ENCODE assay signal across 8 cellular contexts in the genomic region with DNA sequence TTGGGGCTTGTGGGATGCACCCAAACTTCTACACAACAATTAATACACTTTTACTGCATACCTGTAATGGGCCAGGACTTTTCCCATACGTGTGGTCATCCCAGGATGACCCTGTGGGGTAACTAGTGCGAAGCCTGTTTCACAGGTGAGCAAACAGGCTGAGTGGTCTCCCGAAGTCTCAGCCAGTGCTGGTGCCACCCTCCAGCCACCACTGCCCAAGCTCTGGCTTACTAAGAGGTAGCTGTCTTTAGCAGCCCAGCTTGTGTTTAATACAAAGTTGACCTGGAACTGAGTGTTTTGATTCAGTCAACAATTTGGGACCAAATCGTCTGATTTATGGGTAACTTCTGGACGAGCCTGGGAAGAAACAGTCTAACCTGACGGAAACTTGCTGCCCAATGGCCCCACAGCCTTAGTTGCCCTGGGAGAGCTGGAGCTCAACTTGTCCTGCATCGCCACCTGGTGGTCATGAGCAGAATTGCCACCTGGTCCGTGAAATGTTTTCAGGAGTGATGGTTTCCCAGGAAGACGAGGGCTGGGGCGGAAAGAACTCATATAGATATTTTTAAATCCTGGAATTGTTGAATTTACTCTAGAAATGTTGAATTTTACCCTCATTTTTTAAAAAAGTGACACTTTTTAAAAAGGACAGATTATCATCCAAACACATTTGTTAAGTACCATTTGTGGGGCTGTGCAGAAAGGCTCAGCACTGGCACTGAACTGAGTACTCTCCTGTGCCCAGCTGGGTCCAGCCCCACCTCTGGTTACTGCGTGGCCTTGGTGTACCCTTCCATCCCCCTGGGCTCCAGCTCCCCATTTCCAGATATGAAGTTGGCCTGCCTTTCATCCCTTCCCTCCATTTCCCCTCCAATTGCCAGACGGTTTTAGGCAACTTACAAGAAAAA.
DNase-seq lines count a peak whose midpoint lies in the region; ATAC-seq, FAIRE-seq and TF ChIP-seq lines count a peak whose summit lies in the region.

No MANE protein-coding gene starts in this region.

- H3K4me3 ChIP-seq in AG04449 (ENCODE audit: low read depth, low read length) (no peak overlapping the region), K562 (no peak overlapping the region), smooth muscle cell (no peak overlapping the region)

- H3K36me3 ChIP-seq in K562 (ENCODE audit: control insufficient read depth, insufficient read depth, low read length) (no peaks in the 10 kb centered on the region), smooth muscle cell (ENCODE audit: low read depth) (no peaks in the 10 kb centered on the region)

- peak; percentile 99 for TF ChIP-seq RAD21 in K562 (CRISPR knock-in tag; conservative IDR thresholded peaks at IDR 0.05 in 1 of 2, IDR thresholded peaks at IDR 0.05 in 1 of 2)

- peaks cover 4% of the 10 kb centered on the region for H3K9me1 ChIP-seq in K562 (ENCODE audit: control insufficient read depth, insufficient read depth, low read length)

- H3K9ac ChIP-seq in K562 (ENCODE audit: insufficient read depth in 1 of 2, low read depth in 2 of 2, low read length in 2 of 2) (peak overlapping the region in 1 of 2 experiments; percentile 41; a peak in 1 of 4 replicates), smooth muscle cell (ENCODE audit: low read depth) (peak overlapping the region; percentile 90)

- in situ Hi-C loops in K562 (cut with MboI): loop anchor here (10.0 kb wide), 1 partner anchor 467 kb away; no protein-coding TSS in a partner anchor

- 0 out of 2 replicates have a peak overlapping the region, but pooled peaks have one; percentile 5 for H3K4me2 ChIP-seq in K562 (ENCODE audit: insufficient read depth, low read length)
- H3K4me2 ChIP-seq in smooth muscle cell: peak overlapping the region; percentile 79

- TF ChIP-seq EP300 in K562 (IDR thresholded peaks at IDR 0.05; ENCODE audit: low read length): no peak

- intact Hi-C loops in K562 (cut with micrococcal nuclease): loop anchor here (1.0 to 5.0 kb wide), 4 partner anchors 45 to 495 kb away; no protein-coding TSS in a partner anchor

- H3K4me1 ChIP-seq in K562 (replicated peaks in 1 of 2; ENCODE audit: control insufficient read depth in 2 of 2, insufficient read depth in 2 of 2, low read length in 2 of 2) (peaks cover 8 to 13% of the 10 kb centered on the region in 2 experiments; a peak in 4 of 5 replicates), smooth muscle cell (ENCODE audit: low read depth) (peaks cover 42% of the 10 kb centered on the region)

- H2AFZ ChIP-seq in K562 (ENCODE audit: low read depth, low read length) (peak overlapping the region; percentile 59), smooth muscle cell (ENCODE audit: low read depth) (no peak overlapping the region)

- H3K9me3 ChIP-seq in K562 (replicated peaks; ENCODE audit: control insufficient read depth, insufficient read depth, low read depth, low read length): no peaks in the 10 kb centered on the region
- H3K9me3 ChIP-seq in smooth muscle cell (replicated peaks; ENCODE audit: low read depth): no peaks in the 10 kb centered on the region

- no TSS peak for BruUV-seq in K562 (replicated peaks; lab: Mats Ljungman, UMichigan)

- no peak overlapping the region for H3K27ac ChIP-seq in K562 (ENCODE audit: extremely low read depth, low read depth, low read length)
- H3K27ac ChIP-seq in smooth muscle cell (ENCODE audit: low read depth): peak overlapping the region; percentile 99

- no peaks in the 10 kb centered on the region; a peak in 1 of 5 replicates for H3K27me3 ChIP-seq in K562 (ENCODE audit: control insufficient read depth in 2 of 2, insufficient read depth in 2 of 2, low read length in 2 of 2)
- no peaks in the 10 kb centered on the region for H3K27me3 ChIP-seq in smooth muscle cell (ENCODE audit: low read depth)

- H3K79me2 ChIP-seq in K562 (ENCODE audit: control insufficient read depth, insufficient read depth, low read length) (no peaks in the 10 kb centered on the region), smooth muscle cell (ENCODE audit: low read depth) (peaks cover 14% of the 10 kb centered on the region)

- POLR2A ChIA-PET in AG04449 (lab: Yijun Ruan, JAX): interaction anchor here (1.0 to 1.7 kb wide), 4 partner anchors 118 to 238 kb away, joined by 3 to 4 read pairs (median 4); no protein-coding TSS in a partner anchor
- POLR2A ChIA-PET in K562 (lab: Yijun Ruan, JAX): interaction anchor here (0.7 kb wide), 2 partner anchors 19 to 29 kb away, joined by 3 to 4 read pairs; no protein-coding TSS in a partner anchor

- no peak for DNase-seq in AG04449 (ENCODE audit: low read depth, low spot score)
- DNase-seq in NCI-H128 (lab: John Stamatoyannopoulos, UW; ENCODE audit: unreplicated experiment): peak; percentile 75
- peak; percentile 86 to 88 (median 87) for DNase-seq in K562 (ENCODE audit: extremely low read depth in 1 of 4, low spot score in 3 of 4)
- DNase-seq in iPS DF 19.7 (ENCODE audit: low read depth, low spot score): peak; percentile 33
- peak; percentile 70 for DNase-seq in smooth muscle cell (lab: John Stamatoyannopoulos, UW; ENCODE audit: unreplicated experiment)

- H4K20me1 ChIP-seq in K562 (replicated peaks; ENCODE audit: control insufficient read depth, insufficient read depth, low read length): no peaks in the 10 kb centered on the region
- no peaks in the 10 kb centered on the region for H4K20me1 ChIP-seq in smooth muscle cell (ENCODE audit: low read depth)

- peak; percentile 84 for TF ChIP-seq CTCF in AG04449 (IDR thresholded peaks at IDR 0.05; ENCODE audit: insufficient read depth, low read length, missing control alignments)
- TF ChIP-seq CTCF in K562 (IDR thresholded peaks at IDR 0.05 in 2 of 3, conservative IDR thresholded peaks at IDR 0.05 in 1 of 3; ENCODE audit: insufficient read depth in 2 of 3, low read depth in 1 of 3, low read length in 3 of 3): peak; percentile 92 to 98 (median 98)
- TF ChIP-seq CTCF in smooth muscle cell (IDR thresholded peaks at IDR 0.05; ENCODE audit: borderline replicate concordance, insufficient read depth, poor library complexity, severe bottlenecking): peak; percentile 96

- ATAC-seq in GM18511 (IDR thresholded peaks at IDR 0.05; ENCODE audit: unreplicated experiment): peak; percentile 51
- ATAC-seq in K562: peak; percentile 89
- no peak for ATAC-seq in HG03442 (IDR thresholded peaks at IDR 0.05; ENCODE audit: unreplicated experiment)

- 19% methylated on average over 11 of the region's 12 CpGs for WGBS in K562 (ENCODE audit: insufficient coverage, low coverage, missing lambda C conversion rate)
- 30% methylated on average over 12 of the region's 12 CpGs for WGBS in smooth muscle cell (ENCODE audit: low lambda C conversion rate)

- peaks cover 24% of the 10 kb centered on the region for H3F3A ChIP-seq in smooth muscle cell (ENCODE audit: low read depth)

- FAIRE-seq in TTC549 (lab: Jason Lieb, UNC) (peak; percentile 47), K562 (lab: Jason Lieb, UNC) (peak; percentile 99)

- CTCF ChIA-PET in AG04449 (lab: Yijun Ruan, JAX): interaction anchor here (0.6 to 21.0 kb wide), 70 partner anchors 9 to 594 kb away, joined by 3 to 652 read pairs (median 5); no protein-coding TSS in a partner anchor
- CTCF ChIA-PET in K562 (lab: Yijun Ruan, JAX; ENCODE audit: low intra/inter-chr PET ratio): interaction anchor here (0.6 to 4.3 kb wide), 9 partner anchors 46 to 1249 kb away, joined by 3 to 110 read pairs (median 5); no protein-coding TSS in a partner anchor

- TF ChIP-seq POLR2A in K562 (conservative IDR thresholded peaks at IDR 0.05): no peak

TF ChIP-seq in K562, 482 proteins besides CTCF, POLR2A, EP300 and RAD21 (continues in another document):
- TF ChIP-seq SMC3 (conservative IDR thresholded peaks at IDR 0.05; ENCODE audit: insufficient read depth, low read depth, low read length) (peak; percentile 100), CTBP1 (IDR thresholded peaks at IDR 0.05; ENCODE audit: borderline replicate concordance) (peak; percentile 36; the same call in 1 of the 2 replicates), NFRKB (IDR thresholded peaks at IDR 0.05; ENCODE audit: low read depth) (no peak), MAZ (CRISPR knock-in tag; conservative IDR thresholded peaks at IDR 0.05 in 1 of 2, IDR thresholded peaks at IDR 0.05 in 1 of 2) (peak in 1 of 2 experiments; percentile 57; a peak in 1 of 4 replicates), ELF4 (CRISPR knock-in tag; IDR thresholded peaks at IDR 0.05) (no peak), HDAC2 (IDR thresholded peaks at IDR 0.05) (no peak), SP1 (CRISPR knock-in tag; IDR thresholded peaks at IDR 0.05) (peak; percentile 30; the same call in 1 of the 2 replicates), JUND (IDR thresholded peaks at IDR 0.05; ENCODE audit: borderline replicate concordance, low read depth, low read length) (0 out of 2 replicates have a peak, but pooled peaks have one; percentile 36), JUND (tag; IDR thresholded peaks at IDR 0.05; ENCODE audit: borderline replicate concordance, low read depth, low read length) (no peak; the same call in 2 of the 3 replicates), FOXM1 (IDR thresholded peaks at IDR 0.05; ENCODE audit: low read depth) (no peak), FOXM1 (CRISPR knock-in tag; IDR thresholded peaks at IDR 0.05; ENCODE audit: low read depth) (0 out of 2 replicates have a peak, but pooled peaks have one; percentile 39), ARID2 (IDR thresholded peaks at IDR 0.05) (peak; percentile 99), SPI1 (IDR thresholded peaks at IDR 0.05; ENCODE audit: borderline replicate concordance, low read depth, low read length) (no peak)
- TF ChIP-seq, protein P1, sequence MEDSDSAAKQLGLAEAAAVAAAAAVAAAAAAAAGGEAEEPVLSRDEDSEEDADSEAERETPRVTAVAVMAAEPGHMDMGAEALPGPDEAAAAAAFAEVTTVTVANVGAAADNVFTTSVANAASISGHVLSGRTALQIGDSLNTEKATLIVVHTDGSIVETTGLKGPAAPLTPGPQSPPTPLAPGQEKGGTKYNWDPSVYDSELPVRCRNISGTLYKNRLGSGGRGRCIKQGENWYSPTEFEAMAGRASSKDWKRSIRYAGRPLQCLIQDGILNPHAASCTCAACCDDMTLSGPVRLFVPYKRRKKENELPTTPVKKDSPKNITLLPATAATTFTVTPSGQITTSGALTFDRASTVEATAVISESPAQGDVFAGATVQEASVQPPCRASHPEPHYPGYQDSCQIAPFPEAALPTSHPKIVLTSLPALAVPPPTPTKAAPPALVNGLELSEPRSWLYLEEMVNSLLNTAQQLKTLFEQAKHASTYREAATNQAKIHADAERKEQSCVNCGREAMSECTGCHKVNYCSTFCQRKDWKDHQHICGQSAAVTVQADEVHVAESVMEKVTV (CRISPR knock-in tag; IDR thresholded peaks at IDR 0.05): peak; percentile 99
- TF ChIP-seq, protein P2, sequence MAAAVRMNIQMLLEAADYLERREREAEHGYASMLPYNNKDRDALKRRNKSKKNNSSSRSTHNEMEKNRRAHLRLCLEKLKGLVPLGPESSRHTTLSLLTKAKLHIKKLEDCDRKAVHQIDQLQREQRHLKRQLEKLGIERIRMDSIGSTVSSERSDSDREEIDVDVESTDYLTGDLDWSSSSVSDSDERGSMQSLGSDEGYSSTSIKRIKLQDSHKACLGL (CRISPR knock-in tag; IDR thresholded peaks at IDR 0.05; ENCODE audit: borderline replicate concordance, poor library complexity, severe bottlenecking): no peak
